Comparison of ENCODE assay signal across 23 cellular contexts in the genomic region with DNA sequence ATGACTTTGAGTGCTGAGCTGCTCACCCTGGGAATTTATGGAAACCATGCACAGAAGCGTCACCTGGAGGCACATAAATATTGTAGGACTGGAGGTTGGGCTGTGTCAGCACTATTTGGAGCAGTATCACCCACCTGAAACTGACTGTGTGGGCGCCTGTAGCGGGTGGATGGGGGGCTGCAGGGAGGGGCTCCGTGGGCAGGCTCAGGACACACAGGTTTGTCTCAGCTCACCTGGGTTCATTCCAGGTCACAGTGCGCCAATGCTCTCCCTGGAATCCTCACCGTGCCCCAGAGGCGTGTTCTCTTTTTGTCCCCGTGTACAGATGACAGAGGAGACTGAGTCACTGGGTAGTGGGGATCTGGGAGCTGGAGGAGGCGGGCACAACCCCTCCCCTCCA.
"Had no signal": no experiment of that assay in that cellular context is flagged by ENCODE, and none has a peak within 500 bp of the region (broad histone marks: within the 10 kb centered on the region; RNA-seq: fewer than 3 reads in every experiment).

No MANE protein-coding gene starts in this region.

- FAIRE-seq: colon, islet of Langerhans, pancreas, small intestine had no signal

- H3K4me1 ChIP-seq: gastrocnemius medialis, lower lobe of right lung, pancreas, right lobe of liver, upper lobe of right lung, uterus had no signal

- ATAC-seq: gastrocnemius medialis; lower lobe of right lung; natural killer cell; stimulated activated naive B cell treated with anti-CD40 and anti-IgM and Interleukin-4, amounts not matched to agents 10 μg/mL and 1 μg/mL and 100 μg/mL, for 72 hours; upper lobe of right lung had no signal

- H3K27ac ChIP-seq: dorsolateral prefrontal cortex, gastrocnemius medialis, heart left ventricle, hepatocyte, lower lobe of right lung, neutrophil, pancreas, right lobe of liver, thoracic aorta, tibial nerve, upper lobe of right lung, uterus had no signal

- DNase-seq: dorsolateral prefrontal cortex; effector CD4-positive, alpha-beta T cell; foreskin fibroblast; gastrocnemius medialis; heart left ventricle; kidney glomerular epithelial cell; left ventricle myocardium superior; lower lobe of right lung; natural killer cell; right lobe of liver; small intestine; stimulated activated CD4-positive, alpha-beta T cell treated with anti-CD3 and anti-CD28 coated beads, Interleukin-15, amount 100 ng/mL, for 24 hours; stimulated activated CD4-positive, alpha-beta T cell treated with anti-CD3 and anti-CD28 coated beads, Interleukin-2, amount 100 ng/mL, for 48 hours; stimulated activated naive B cell treated with anti-CD40 and anti-IgM and Interleukin-4, amounts not matched to agents 10 μg/mL and 1 μg/mL and 100 μg/mL, for 72 hours; upper lobe of right lung; uterus had no signal

- H3K36me3 ChIP-seq: neutrophil, uterus had no signal

- H3K4me3 ChIP-seq: dorsolateral prefrontal cortex, gastrocnemius medialis, heart left ventricle, hepatocyte, lower lobe of right lung, pancreas, right lobe of liver, thoracic aorta, tibial nerve, upper lobe of right lung, uterus had no signal

- H3K9me3 ChIP-seq: gastrocnemius medialis, heart left ventricle, lower lobe of right lung, neutrophil, pancreas, right lobe of liver, thoracic aorta, tibial nerve, upper lobe of right lung, uterus had no signal
